Comparison of ENCODE assay signal across 9 cellular contexts in the genomic region with DNA sequence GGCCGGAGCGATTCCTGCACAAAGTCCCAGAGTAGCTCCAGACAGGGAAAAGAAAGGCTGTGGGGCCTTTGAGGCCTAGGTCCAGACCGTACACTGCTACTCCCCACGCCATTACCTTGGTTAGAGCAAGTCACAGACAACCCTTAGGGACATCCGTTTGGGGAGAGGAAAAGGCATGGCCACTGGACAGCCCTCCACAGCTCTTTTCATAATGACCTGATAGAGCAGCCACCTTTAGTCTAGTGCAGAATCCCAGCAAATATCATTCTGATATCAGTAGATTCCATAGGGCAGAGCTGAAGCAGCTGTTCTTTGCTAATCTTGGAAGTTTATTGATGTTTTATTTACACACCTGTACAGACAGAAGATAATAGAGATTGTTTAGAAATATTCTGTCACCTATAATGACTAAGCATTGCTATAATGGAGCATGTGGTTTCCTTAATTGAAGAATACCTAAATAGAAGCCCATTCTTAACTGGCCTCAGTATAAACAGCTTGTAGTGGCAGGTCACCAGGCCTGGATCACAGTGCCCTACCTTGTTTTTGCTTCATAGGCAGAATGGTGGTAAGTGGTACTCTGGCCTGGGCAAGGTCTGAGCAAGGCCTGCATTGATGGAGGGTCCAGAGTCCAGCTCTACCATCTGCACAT. TPM values are rescaled to one million over a fixed set of nuclear protein-coding genes. Genes with fewer than 3 reads are reported as not detected.
DNase-seq lines count a peak whose midpoint lies in the region; ATAC-seq and TF ChIP-seq lines count a peak whose summit lies in the region.
"Had no signal": no experiment of that assay in that cellular context is flagged by ENCODE, and none has a peak within 500 bp of the region (broad histone marks: within the 10 kb centered on the region; RNA-seq: fewer than 3 reads in every experiment).

No MANE protein-coding gene starts in this region.

- TF ChIP-seq CTCF in right atrium auricular region (IDR thresholded peaks at IDR 0.05): no peak
- TF ChIP-seq CTCF in ascending aorta (IDR thresholded peaks at IDR 0.05): no peak

- H3K4me1 ChIP-seq in right atrium auricular region: peaks cover 0 to 92% of the 10 kb centered on the region in 2 donors
- H3K4me1 ChIP-seq in ascending aorta: peaks cover 9 to 34% of the 10 kb centered on the region in 2 donors
- H3K4me1 ChIP-seq in muscle layer of colon (ENCODE audit: insufficient read depth, low read length): peaks cover 54% of the 10 kb centered on the region

- intact Hi-C loops in left ventricle myocardium superior (cut with micrococcal nuclease) (no loop called here), ascending aorta (cut with DNase I) (loop anchor here (2.0 kb wide), 1 partner anchor 162 kb away; a partner anchor contains a TSS)

- DNase-seq in right atrium auricular region (ENCODE audit: low spot score): no peak
- DNase-seq in left ventricle myocardium superior: no peak
- no peak for DNase-seq in ascending aorta (ENCODE audit: low spot score in 2 of 2)
- DNase-seq in ACHN: no peak
- DNase-seq: DMS79 had no signal

- no peaks in the 10 kb centered on the region for H3K9me3 ChIP-seq in right atrium auricular region
- H3K9me3 ChIP-seq in ascending aorta: no peaks in the 10 kb centered on the region
- H3K9me3 ChIP-seq in muscle layer of colon (ENCODE audit: low read length): no peaks in the 10 kb centered on the region

- in situ Hi-C loops in ACHN (cut with HindIII; ENCODE audit: low pct_ligation_motif_present, low pct_unique_long_range_greater_than_20kb, low sequenced_read_pairs): no loop called here

- H3K36me3 ChIP-seq in right atrium auricular region: no peaks in the 10 kb centered on the region
- H3K36me3 ChIP-seq in ascending aorta: no peaks in the 10 kb centered on the region
- peaks cover under 1% of the 10 kb centered on the region for H3K36me3 ChIP-seq in muscle layer of colon (ENCODE audit: insufficient read depth, low read length)

- H3K4me3 ChIP-seq in right atrium auricular region (no peak overlapping the region), ascending aorta (no peak overlapping the region), muscle layer of colon (ENCODE audit: low read depth in 1 of 2, low read length in 2 of 2) (no peak overlapping the region)

- no peak overlapping the region for H3K9ac ChIP-seq in muscle layer of colon (ENCODE audit: low read length)

- no peaks in the 10 kb centered on the region for H3K27me3 ChIP-seq in right atrium auricular region
- H3K27me3 ChIP-seq in ascending aorta: no peaks in the 10 kb centered on the region
- H3K27me3 ChIP-seq in muscle layer of colon (ENCODE audit: control insufficient read depth in 1 of 2, insufficient read depth in 2 of 2, low read length in 2 of 2): no peaks in the 10 kb centered on the region

- ATAC-seq in left ventricle myocardium superior (no peak), GM18867 (IDR thresholded peaks at IDR 0.05; ENCODE audit: unreplicated experiment) (no peak), esophagus mucosa (no peak), GM19351 (IDR thresholded peaks at IDR 0.05; ENCODE audit: unreplicated experiment) (no peak)

- H3K27ac ChIP-seq in right atrium auricular region (peak overlapping the region; percentile 88 to 90), ascending aorta (peak overlapping the region; percentile 84 to 90), muscle layer of colon (ENCODE audit: low read depth, low read length) (peak overlapping the region; percentile 77)

RNA-seq across cellular contexts. Expression of a gene that starts 27.9 kb away (rescaled TPM):
- total RNA-seq in right atrium auricular region: 100 to 1,000 TPM; 277 to 390 TPM
- total RNA-seq in left ventricle myocardium superior: 701 TPM
- 117 TPM for total RNA-seq in ascending aorta
- 99.2 TPM for total RNA-seq in esophagus mucosa

RNA-seq across cellular contexts. Expression of a gene that starts 52.3 kb away (rescaled TPM):
- 100 to 1,000 TPM; 113 to 120 TPM for total RNA-seq in right atrium auricular region
- 56.7 TPM for total RNA-seq in left ventricle myocardium superior
- total RNA-seq in ascending aorta: 69.1 TPM
- total RNA-seq in esophagus mucosa: 33.9 TPM
